ENCODE assay signal across 8 cellular contexts in the genomic region with DNA sequence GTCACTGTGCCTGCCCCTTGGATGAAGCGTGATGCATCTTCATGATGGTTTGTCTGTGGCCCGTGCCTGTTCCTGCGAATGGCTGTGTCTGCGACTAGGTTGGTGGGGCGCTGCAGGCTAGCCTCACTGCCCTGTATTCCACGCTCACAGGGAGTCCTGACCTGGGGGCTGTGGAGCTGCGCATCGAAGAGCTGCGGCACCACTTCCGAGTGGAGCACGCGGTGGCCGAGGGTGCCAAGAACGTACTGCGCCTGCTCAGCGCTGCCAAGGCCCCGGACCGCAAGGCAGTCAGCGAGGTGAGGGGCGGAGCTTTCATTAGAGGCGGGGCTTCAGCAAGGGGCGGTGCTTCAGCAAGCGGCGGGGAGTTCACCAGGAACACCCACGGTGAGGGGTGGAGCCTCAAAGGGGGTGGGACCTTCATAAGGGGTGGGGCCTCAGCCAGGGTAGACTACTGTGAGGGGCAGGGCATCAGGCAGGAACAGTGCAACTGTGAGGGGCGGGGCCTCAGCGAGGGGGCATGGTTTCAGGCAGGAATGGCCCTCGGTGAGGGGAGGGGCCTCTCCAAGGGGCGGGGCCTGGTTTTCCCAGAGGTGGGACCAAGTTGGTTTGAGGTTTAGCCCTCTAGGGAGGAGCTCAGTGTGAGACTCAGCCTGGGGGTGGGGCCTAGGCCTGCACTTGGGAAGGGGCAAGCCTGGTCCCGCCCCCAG. TPM values are rescaled to one million over a fixed set of nuclear protein-coding genes. Genes with fewer than 3 reads are reported as not detected.
DNase-seq lines count a peak whose midpoint lies in the region; ATAC-seq and TF ChIP-seq lines count a peak whose summit lies in the region.

No MANE protein-coding gene starts in this region.

- in situ Hi-C loops in transverse colon (cut with MboI; ENCODE audit: low pct_ligation_motif_present in 1 of 4, low pct_unique_long_range_greater_than_20kb in 1 of 4, low sequenced_read_pairs in 3 of 4), result loop anchor here in 1 of 4 donors (25.0 kb wide), 1 partner anchor 263 kb away; no protein-coding TSS in a partner anchor

- no peak overlapping the region for H3K27ac ChIP-seq in transverse colon

- H3K4me1 Mint-ChIP-seq in immature natural killer cell, result peaks cover 24 to 26% of the 10 kb centered on the region in 2 donors

- H3K9me3 ChIP-seq in NT2/D1 (ENCODE audit: insufficient read depth, low read length), result no peaks in the 10 kb centered on the region
- no peaks in the 10 kb centered on the region for H3K9me3 ChIP-seq in transverse colon

- no peak for TF ChIP-seq POLR2A in transverse colon (IDR thresholded peaks at IDR 0.05)

- 53 to 84% methylated on average over 2 to 30 of the region's 30 CpGs for whole genome bisulfite sequencing in transverse colon (ENCODE audit: low coverage in 1 of 2), 2 donors

- H3K4me3 Mint-ChIP-seq in immature natural killer cell, result no peak overlapping the region

- no peak overlapping the region for H3K9ac ChIP-seq in NT2/D1 (ENCODE audit: insufficient read length, low read depth)

- H3K27me3 Mint-ChIP-seq in immature natural killer cell (ENCODE audit: low read depth in 3 of 3), result peaks cover 0 to 3% (median 2%) of the 10 kb centered on the region in 3 donors

- no peaks in the 10 kb centered on the region for H3K9me3 Mint-ChIP-seq in immature natural killer cell

- H3K27me3 ChIP-seq in NT2/D1 (ENCODE audit: insufficient read depth, insufficient read length) (no peaks in the 10 kb centered on the region), transverse colon (no peaks in the 10 kb centered on the region)

- H3K36me3 Mint-ChIP-seq in immature natural killer cell, result peaks cover 27 to 44% (median 34%) of the 10 kb centered on the region in 3 donors

- no peak for TF ChIP-seq CTCF in transverse colon (IDR thresholded peaks at IDR 0.05)

- ATAC-seq in GM19455 (IDR thresholded peaks at IDR 0.05; ENCODE audit: unreplicated experiment) (no peak), HG02885 (IDR thresholded peaks at IDR 0.05; ENCODE audit: poor library complexity, unreplicated experiment) (no peak)

- no peak overlapping the region for H3K4me3 ChIP-seq in NT2/D1 (ENCODE audit: insufficient read length, low read depth)
- H3K4me3 ChIP-seq in transverse colon, result no peak overlapping the region

- H3K27ac Mint-ChIP-seq in immature natural killer cell, result peak overlapping the region; percentile 45 to 77 (median 70)

- H3K4me1 ChIP-seq in NT2/D1 (ENCODE audit: insufficient read depth, insufficient read length), result peaks cover 6% of the 10 kb centered on the region
- no peaks in the 10 kb centered on the region for H3K4me1 ChIP-seq in transverse colon

- DNase-seq in DMS53 (lab: John Stamatoyannopoulos, UW), result peak; percentile 73
- no peak for DNase-seq in DMS53 treated with DMSO at 0.1 percent for 48 hours (lab: John Stamatoyannopoulos, UW; ENCODE audit: unreplicated experiment)
- DNase-seq in NT2/D1 (ENCODE audit: low read depth, low spot score), result peak; percentile 87
- DNase-seq in activated T-cell treated with anti-CD3 and anti-CD28 coated beads for 4 hours, result peak; percentile 42
- DNase-seq in immature natural killer cell, result peak; percentile 48 to 63 (median 60)
- no peak for DNase-seq in transverse colon

- TF ChIP-seq EP300 in transverse colon (IDR thresholded peaks at IDR 0.05; ENCODE audit: low read depth), result no peak

- H3K36me3 ChIP-seq in NT2/D1 (ENCODE audit: insufficient read depth, insufficient read length, low read length) (peaks cover 50% of the 10 kb centered on the region), transverse colon (peaks cover 0 to 28% (median 8%) of the 10 kb centered on the region in 4 donors)

- intact Hi-C loops in transverse colon (cut with DNase I; ENCODE audit: low total_unique reads), result no loop called here

RNA-seq across cellular contexts. Expression of a gene that starts 17.2 kb away (rescaled TPM):
- polyA plus RNA-seq in immature natural killer cell, result 10 to 100 TPM; 74.3 to 94.6 (median 84.7) TPM
- 100 to 1,000 TPM in 1 of 4 donors, 10 to 100 TPM in 3; 29.1 to 129 (median 55.0) TPM for total RNA-seq in transverse colon

RNA-seq across cellular contexts. Expression of a gene that starts 24.8 kb away (rescaled TPM):
- 1 to 10 TPM in 1 of 3 donors, under 1 TPM in 1, not detected in 1; 0.17 to 1.2 TPM for polyA plus RNA-seq in immature natural killer cell
- 1 to 10 TPM in 2 of 4 donors, not detected in 2; 1.1 to 1.2 TPM for total RNA-seq in transverse colon

RNA-seq across cellular contexts. Expression of a gene that starts 31.2 kb away (rescaled TPM):
- polyA plus RNA-seq in immature natural killer cell, result 100 to 1,000 TPM; 117 to 177 (median 144) TPM
- 100 to 1,000 TPM in 3 of 4 donors, 10 to 100 TPM in 1; 66.4 to 286 (median 163) TPM for total RNA-seq in transverse colon

RNA-seq across cellular contexts. Expression of a gene that starts 45.6 kb away (rescaled TPM):
- 10 to 100 TPM; 42.0 to 49.0 (median 47.0) TPM for polyA plus RNA-seq in immature natural killer cell
- total RNA-seq in transverse colon, result 100 to 1,000 TPM; 295 to 569 (median 362) TPM

Comparison
In these comparisons a context has a peak if more than half of its experiments do, and no peak if none do; other contexts are left out.
1. DNase-seq: peak in DMS53 (single experiment), NT2/D1 (single experiment), activated T-cell treated with anti-CD3 and anti-CD28 coated beads for 4 hours (single experiment) and immature natural killer cell (3 of 3); none in DMS53 treated with DMSO at 0.1 percent for 48 hours (single experiment) and transverse colon (single experiment).